In the genomic region with DNA sequence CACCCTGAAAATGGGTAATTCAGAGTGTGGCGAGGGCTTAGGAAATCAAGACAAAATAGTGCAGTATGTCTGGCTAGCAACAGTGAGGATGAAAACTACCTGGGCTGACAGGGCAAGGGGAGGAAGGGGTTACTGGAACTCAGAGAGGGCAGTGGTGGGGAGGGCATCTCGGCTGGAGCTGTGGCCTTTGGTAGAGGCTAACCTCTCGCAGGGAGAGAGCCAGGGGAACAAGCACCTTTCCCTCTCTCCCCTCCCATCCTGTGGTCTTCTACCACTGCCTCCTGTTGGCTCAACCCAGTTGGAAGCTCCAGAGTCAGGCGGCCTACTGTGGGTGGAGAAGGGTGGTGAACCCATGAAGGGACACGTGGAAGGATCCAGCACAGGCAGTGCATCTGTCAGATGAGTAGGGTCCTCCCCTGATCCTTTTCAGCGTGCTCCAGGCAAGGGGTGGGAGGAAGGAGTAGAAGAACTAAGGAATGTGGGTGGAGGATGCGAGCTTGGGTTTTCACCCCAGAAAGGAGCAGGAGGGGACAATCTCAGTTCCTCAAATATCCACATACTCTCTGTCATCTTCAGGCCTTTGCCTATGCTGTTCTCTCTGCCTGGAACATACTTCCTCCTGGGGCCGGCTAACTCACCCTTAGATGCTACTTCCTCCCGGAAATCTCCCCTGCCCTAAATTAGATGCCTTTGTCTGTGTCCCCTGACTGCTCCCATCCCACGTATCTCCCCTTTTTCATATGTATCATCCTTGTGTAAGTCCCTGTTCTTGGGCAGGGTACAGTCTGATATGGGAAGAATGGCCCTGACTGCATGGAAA, we compare ENCODE assay signal across 17 cellular contexts. TPM values are rescaled to one million over a fixed set of nuclear protein-coding genes. Genes with fewer than 3 reads are reported as not detected.
"Had no signal": no experiment of that assay in that cellular context is flagged by ENCODE, and none has a peak within 500 bp of the region (broad histone marks: within the 10 kb centered on the region; RNA-seq: fewer than 3 reads in every experiment).

No MANE protein-coding gene starts in this region.

- H3K9me3 Mint-ChIP-seq: activated naive CD8-positive, alpha-beta T cell treated with anti-CD3 and anti-CD28 coated beads, Interleukin-2, amount 50 U/mL, for 24 hours; activated T-cell treated with anti-CD3 and anti-CD28 coated beads, Interleukin-2, amount 50 U/mL, for 72 hours; T-helper 2 cell treated with Interferon-gamma antibody and Interleukin-4, amounts not matched to agents 5 μg/mL and 100 μg/mL, for 36 hours had no signal

- H3K36me3 ChIP-seq: cardiac muscle cell, stomach, uterus had no signal

- H3K9me3 ChIP-seq: psoas muscle, stomach, uterus had no signal

- FAIRE-seq: astrocyte, kidney had no signal

- H3K36me3 Mint-ChIP-seq: naive B cell had no signal

- H3K4me2 ChIP-seq: hepatocyte had no signal

- H3K27ac Mint-ChIP-seq: activated naive CD8-positive, alpha-beta T cell treated with anti-CD3 and anti-CD28 coated beads, Interleukin-2, amount 50 U/mL, for 24 hours; activated T-cell treated with anti-CD3 and anti-CD28 coated beads, Interleukin-2, amount 50 U/mL, for 72 hours; T-helper 2 cell treated with Interferon-gamma antibody and Interleukin-4, amounts not matched to agents 5 μg/mL and 100 μg/mL, for 36 hours had no signal

- H3K27me3 ChIP-seq: cardiac muscle cell, hepatocyte, stomach, uterus had no signal

- H2AFZ ChIP-seq: hepatocyte had no signal

- H3K4me3 ChIP-seq: cardiac muscle cell, coronary artery, hepatocyte, psoas muscle, stomach, uterus had no signal

- DNase-seq: activated naive CD4-positive, alpha-beta T cell; activated naive CD8-positive, alpha-beta T cell treated with anti-CD3 and anti-CD28 coated beads, Interleukin-2, amount 50 U/mL, for 24 hours; activated T-cell treated with anti-CD3 and anti-CD28 coated beads, Interleukin-2, amount 50 U/mL, for 72 hours; effector memory CD4-positive, alpha-beta T cell; kidney; naive B cell; stimulated activated CD4-positive, alpha-beta T cell treated with anti-CD3 and anti-CD28 coated beads, Interleukin-4, amount 100 ng/mL, for 4 hours; stomach; SW 1271 had no signal

- H3K27ac ChIP-seq: cardiac muscle cell, epithelial cell of prostate, hepatocyte, psoas muscle, stomach, uterus had no signal

- H3K4me3 Mint-ChIP-seq: activated naive CD8-positive, alpha-beta T cell treated with anti-CD3 and anti-CD28 coated beads, Interleukin-2, amount 50 U/mL, for 24 hours; activated T-cell treated with anti-CD3 and anti-CD28 coated beads, Interleukin-2, amount 50 U/mL, for 72 hours; naive B cell; T-helper 2 cell treated with Interferon-gamma antibody and Interleukin-4, amounts not matched to agents 5 μg/mL and 100 μg/mL, for 36 hours had no signal

- ATAC-seq: activated naive CD8-positive, alpha-beta T cell treated with anti-CD3 and anti-CD28 coated beads, Interleukin-2, amount 50 U/mL, for 24 hours; activated T-cell treated with anti-CD3 and anti-CD28 coated beads, Interleukin-2, amount 50 U/mL, for 72 hours had no signal

- H3K4me1 ChIP-seq: uterus had no signal

- H3K79me2 ChIP-seq: hepatocyte had no signal

RNA-seq across cellular contexts. Expression of a gene that starts 6.2 kb away (rescaled TPM):
- total RNA-seq: activated T-cell treated with anti-CD3 and anti-CD28 coated beads, Interleukin-2, amount 50 U/mL, for 72 hours had no signal
